ENCODE assay signal across 8 cellular contexts in the genomic region with DNA sequence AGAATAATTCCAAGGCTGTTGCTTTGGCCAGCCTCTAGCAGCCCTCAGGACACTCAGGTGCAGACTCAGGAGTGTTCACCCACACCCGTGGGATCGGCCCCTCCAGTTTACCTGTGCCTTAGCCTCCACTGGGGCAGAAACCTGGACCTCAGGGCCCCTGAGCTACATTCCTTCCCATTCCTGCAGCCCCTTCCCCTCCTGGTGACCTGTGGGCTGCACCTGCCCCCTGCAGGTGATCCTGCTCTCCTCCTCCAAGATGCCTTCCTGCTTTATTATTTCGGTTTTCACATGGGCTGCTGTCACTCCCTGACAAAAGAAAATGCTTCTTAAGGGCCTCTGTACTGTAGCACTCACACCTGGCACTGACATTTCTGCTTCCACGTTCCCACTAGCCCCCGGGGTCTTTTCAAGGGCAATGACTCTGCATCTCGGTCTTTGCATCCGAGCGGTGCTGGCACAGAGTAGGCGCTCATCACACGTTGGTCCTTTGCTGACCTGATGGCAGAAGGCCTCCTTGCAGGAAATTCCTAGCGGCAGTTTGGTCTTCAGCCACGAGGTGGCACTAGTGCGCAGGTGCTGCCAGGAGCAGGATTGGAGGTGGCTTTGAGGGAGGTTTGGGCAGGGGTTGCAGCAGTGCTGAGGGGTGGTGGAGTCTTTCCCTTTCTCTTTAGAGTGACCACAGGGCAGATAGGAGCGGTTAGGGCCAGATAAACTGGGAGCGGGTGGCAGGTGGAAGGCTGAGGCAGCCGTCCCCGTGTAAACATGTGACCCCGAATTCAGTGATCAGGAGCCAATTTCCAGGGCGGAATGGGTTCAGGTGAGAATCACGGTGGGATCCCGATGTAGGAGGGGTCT. TPM values are rescaled to one million over a fixed set of nuclear protein-coding genes. Genes with fewer than 3 reads are reported as not detected.
DNase-seq lines count a peak whose midpoint lies in the region; ATAC-seq and TF ChIP-seq lines count a peak whose summit lies in the region.

No MANE protein-coding gene starts in this region.

- peak overlapping the region; percentile 52 for H3K4me3 Mint-ChIP-seq in type B pancreatic cell

- no peak overlapping the region for H3K4ac ChIP-seq in trophoblast cell (ENCODE audit: low read depth, low read length)

- H3K27me3 ChIP-seq in KMS-11 (ENCODE audit: insufficient read depth, low read depth) (no peaks in the 10 kb centered on the region), trophoblast cell (ENCODE audit: insufficient read depth, low read length) (no peaks in the 10 kb centered on the region)

- no peak overlapping the region for H4K12ac ChIP-seq in trophoblast cell (ENCODE audit: low read depth, low read length)

- H3K27ac ChIP-seq in KMS-11 (no peak overlapping the region), trophoblast cell (ENCODE audit: low read depth, low read length) (no peak overlapping the region)

- no peak overlapping the region for H3K14ac ChIP-seq in trophoblast cell (ENCODE audit: low read length)

- H2BK120ac ChIP-seq in trophoblast cell (ENCODE audit: insufficient read depth, low read length, poor library complexity): no peak overlapping the region

- H3K4me1 ChIP-seq in KMS-11 (ENCODE audit: low read depth, poor library complexity, severe bottlenecking) (peaks cover 4% of the 10 kb centered on the region), trophoblast cell (ENCODE audit: control insufficient read depth in 1 of 2, insufficient read depth in 2 of 2, low read length in 2 of 2) (peaks cover 7 to 13% of the 10 kb centered on the region in 2 experiments)

- no CpG with 5 or more reads among the region's 21 CpGs for WGBS in trophoblast cell (ENCODE audit: extremely low coverage, insufficient coverage, insufficient read length)

- H4K20me1 ChIP-seq in KMS-11 (ENCODE audit: insufficient read depth): no peaks in the 10 kb centered on the region

- no peak overlapping the region for H4K8ac ChIP-seq in trophoblast cell (ENCODE audit: low read depth, low read length)

- H3K4me3 ChIP-seq in KMS-11 (IDR thresholded peaks at IDR 0.05; ENCODE audit: insufficient read depth, low read depth, low read length) (peak overlapping the region; percentile 43), trophoblast cell (ENCODE audit: low read depth, low read length) (no peak overlapping the region)

- peaks cover 12% of the 10 kb centered on the region for H3K4me1 Mint-ChIP-seq in type B pancreatic cell (ENCODE audit: unreplicated experiment)

- no peak overlapping the region for H3K23ac ChIP-seq in trophoblast cell (ENCODE audit: low read length)

- H3K9me3 ChIP-seq in trophoblast cell (ENCODE audit: insufficient read depth, low read depth, low read length): no peaks in the 10 kb centered on the region

- no peak overlapping the region for H4K91ac ChIP-seq in trophoblast cell (ENCODE audit: low read depth, low read length)

- H2BK12ac ChIP-seq in trophoblast cell (ENCODE audit: low read length): no peak overlapping the region

- peak overlapping the region; percentile 38 for H3K4me2 ChIP-seq in KMS-11
- no peak overlapping the region for H3K4me2 ChIP-seq in trophoblast cell (ENCODE audit: low read length)

- H3K79me2 ChIP-seq in KMS-11 (ENCODE audit: insufficient read depth, low read depth) (no peaks in the 10 kb centered on the region), trophoblast cell (ENCODE audit: control insufficient read depth, insufficient read depth, low read length, poor library complexity) (no peaks in the 10 kb centered on the region)

- H3K36me3 ChIP-seq in KMS-11 (ENCODE audit: insufficient read depth) (no peaks in the 10 kb centered on the region), trophoblast cell (ENCODE audit: control insufficient read depth in 1 of 2, insufficient read depth in 2 of 2, low read length in 2 of 2) (no peaks in the 10 kb centered on the region)

- no peak overlapping the region for H3K18ac ChIP-seq in trophoblast cell (ENCODE audit: low read length)

- H3K36me3 Mint-ChIP-seq in type B pancreatic cell: no peaks in the 10 kb centered on the region

- no peak for ATAC-seq in HG03520 (IDR thresholded peaks at IDR 0.05; ENCODE audit: unreplicated experiment)

- TF ChIP-seq CTCF in KMS-11 (conservative IDR thresholded peaks at IDR 0.05; ENCODE audit: low read depth, low read length): peak; percentile 100
- TF ChIP-seq CTCF in type B pancreatic cell (conservative IDR thresholded peaks at IDR 0.05): peak; percentile 92

- H3K9me3 Mint-ChIP-seq in type B pancreatic cell: no peaks in the 10 kb centered on the region

- H3K9ac ChIP-seq in KMS-11 (no peak overlapping the region), trophoblast cell (ENCODE audit: low read length) (no peak overlapping the region)

- no peak overlapping the region for H2BK5ac ChIP-seq in trophoblast cell (ENCODE audit: low read depth, low read length, poor library complexity)

- peaks cover 2% of the 10 kb centered on the region for H3K27me3 Mint-ChIP-seq in type B pancreatic cell

- H3K27ac Mint-ChIP-seq in type B pancreatic cell: peak overlapping the region; percentile 86

- DNase-seq in EH (ENCODE audit: low read depth) (peak; percentile 61), SHP77 (lab: John Stamatoyannopoulos, UW) (peak; percentile 69 to 79), glomerular visceral epithelial cell (ENCODE audit: extremely low spot score) (peak; percentile 68), trophoblast cell (peak; percentile 53 to 85), type B pancreatic cell (ENCODE audit: extremely low spot score, unreplicated experiment) (peak; percentile 82)
- DNase-seq in activated effector memory CD4-positive, alpha-beta T cell treated with Interleukin-2 at 50 U/mL for 16 hours: peak; percentile 59

- peaks cover 4% of the 10 kb centered on the region for H3K79me1 ChIP-seq in trophoblast cell (ENCODE audit: low read length)

- H2AK5ac ChIP-seq in trophoblast cell (ENCODE audit: low read length): no peak overlapping the region

- H2AFZ ChIP-seq in KMS-11 (ENCODE audit: low read depth) (peak overlapping the region; percentile 55), trophoblast cell (ENCODE audit: insufficient read depth, low read length, poor library complexity) (no peak overlapping the region)

RNA-seq across cellular contexts. Expression of a gene that starts 25.3 kb away (rescaled TPM):
- polyA plus RNA-seq in trophoblast cell (2013): 11.1 and 11.7 TPM in 2 replicates
- total RNA-seq in type B pancreatic cell (ENCODE audit: low replicate concordance): 41.0 and 90.4 TPM in 2 replicates
